19 cellular contexts compared by ENCODE assay signal in the genomic region with DNA sequence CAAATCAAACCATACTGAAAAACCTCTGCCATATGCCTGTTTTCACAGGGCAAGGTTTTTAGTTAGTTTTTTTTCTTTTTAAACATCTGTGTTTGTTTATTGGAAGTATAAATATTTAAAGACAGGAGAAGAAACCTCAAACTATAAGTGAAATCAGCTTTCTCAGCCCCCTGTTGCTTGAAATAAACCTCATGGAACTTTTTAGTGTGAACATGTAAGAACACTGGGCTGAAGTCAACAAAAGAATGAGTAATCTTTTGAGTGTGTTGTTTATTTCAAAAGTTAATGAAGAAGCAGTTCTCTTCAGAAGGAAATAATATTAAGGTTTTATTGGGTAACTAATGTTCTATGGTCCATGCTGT.
A peak's percentile ranks its signal among the peaks of the same experiment; 100 is the strongest.
DNase-seq lines count a peak whose midpoint lies in the region; ATAC-seq, FAIRE-seq and TF ChIP-seq lines count a peak whose summit lies in the region.
"Had no signal": no experiment of that assay in that cellular context is flagged by ENCODE, and none has a peak within 500 bp of the region (broad histone marks: within the 10 kb centered on the region; RNA-seq: fewer than 3 reads in every experiment).

No MANE protein-coding gene starts in this region.

- no peaks in the 10 kb centered on the region for H3K79me2 ChIP-seq in mammary epithelial cell (ENCODE audit: insufficient read depth, low read length)

- no peak overlapping the region for H3K4me3 Mint-ChIP-seq in MCF 10A (ENCODE audit: unreplicated experiment)
- H3K4me3 Mint-ChIP-seq: activated B cell treated with CpG ODN at 0.5 μM for 24 hours; CD8-positive, alpha-beta memory T cell; effector memory CD8-positive, alpha-beta T cell; T-cell had no signal

- no peaks in the 10 kb centered on the region for H3K9me3 ChIP-seq in mammary epithelial cell (replicated peaks; ENCODE audit: insufficient read depth, low read length)
- no peaks in the 10 kb centered on the region for H3K9me3 ChIP-seq in left lung
- H3K9me3 ChIP-seq in effector memory CD4-positive, alpha-beta T cell (ENCODE audit: control insufficient read depth, low read length) = no peaks in the 10 kb centered on the region
- H3K9me3 ChIP-seq: stomach had no signal

- H3K4me1 Mint-ChIP-seq in MCF 10A (ENCODE audit: insufficient read depth, unreplicated experiment) = no peaks in the 10 kb centered on the region
- H3K4me1 Mint-ChIP-seq: activated B cell treated with CpG ODN at 0.5 μM for 24 hours; CD8-positive, alpha-beta memory T cell; T-cell had no signal

- BruUV-seq in MCF 10A (replicated peaks; lab: Mats Ljungman, UMichigan) = no TSS peak
- BruUV-seq in mammary epithelial cell (replicated peaks; lab: Mats Ljungman, UMichigan) = no TSS peak

- H3K27ac Mint-ChIP-seq in MCF 10A (ENCODE audit: low read depth, unreplicated experiment) = no peak overlapping the region
- H3K27ac Mint-ChIP-seq: activated B cell treated with CpG ODN at 0.5 μM for 24 hours; CD8-positive, alpha-beta memory T cell; effector memory CD8-positive, alpha-beta T cell; T-cell had no signal

- no peak overlapping the region for H2AFZ ChIP-seq in mammary epithelial cell (ENCODE audit: low read depth, low read length)

- dilution Hi-C loops in mammary epithelial cell (cut with HindIII; ENCODE audit: low sequenced_read_pairs) = no loop called here

- H4K20me1 ChIP-seq in mammary epithelial cell (ENCODE audit: insufficient read depth, low read length) = no peaks in the 10 kb centered on the region

- DNase-seq in MCF 10A (ENCODE audit: unreplicated experiment) (peak; percentile 18), mammary epithelial cell (no peak), bronchial epithelial cell (ENCODE audit: low read depth) (peak; percentile 46), left lung (no peak), SW 1271 (lab: John Stamatoyannopoulos, UW) (no peak), NCI-H69 (lab: John Stamatoyannopoulos, UW) (no peak)
- DNase-seq in effector memory CD4-positive, alpha-beta T cell = no peak
- DNase-seq: activated B cell treated with CpG ODN at 0.5 μM for 24 hours; activated gamma-delta T cell treated with Interleukin-2 at 50 U/mL for 16 hours; CD8-positive, alpha-beta memory T cell; effector memory CD8-positive, alpha-beta T cell; GDM1; heart right ventricle; KBM-7; kidney; NCI-H1417 treated with DMSO at 0.1 percent for 48 hours; stomach; T-cell had no signal

- TF ChIP-seq CTCF in MCF 10A (IDR thresholded peaks at IDR 0.05; ENCODE audit: unreplicated experiment) (no peak), mammary epithelial cell (conservative IDR thresholded peaks at IDR 0.05 in 1 of 2, IDR thresholded peaks at IDR 0.05 in 1 of 2; ENCODE audit: extremely low read depth in 1 of 2, insufficient read depth in 1 of 2, low read depth in 1 of 2, low read length in 2 of 2) (no peak), bronchial epithelial cell (IDR thresholded peaks at IDR 0.05; ENCODE audit: insufficient read depth, low read length, severe bottlenecking) (no peak), left lung (IDR thresholded peaks at IDR 0.05) (no peak)

- no peak overlapping the region for H3K4me2 ChIP-seq in mammary epithelial cell (ENCODE audit: insufficient read depth, low read depth, low read length)

- no peaks in the 10 kb centered on the region for H3K36me3 ChIP-seq in mammary epithelial cell (ENCODE audit: insufficient read depth, low read length)
- no peaks in the 10 kb centered on the region for H3K36me3 ChIP-seq in bronchial epithelial cell (ENCODE audit: control insufficient read depth, insufficient read depth, low read length)
- no peaks in the 10 kb centered on the region for H3K36me3 ChIP-seq in left lung
- no peaks in the 10 kb centered on the region for H3K36me3 ChIP-seq in effector memory CD4-positive, alpha-beta T cell (ENCODE audit: control insufficient read depth, insufficient read depth, low read length)
- H3K36me3 ChIP-seq: heart right ventricle, stomach had no signal

- H3K4me3 ChIP-seq in mammary epithelial cell (replicated peaks in 1 of 3; ENCODE audit: insufficient read depth in 1 of 3, low read depth in 2 of 3, low read length in 3 of 3) (no peak overlapping the region), bronchial epithelial cell (ENCODE audit: low read depth, low read length) (no peak overlapping the region), left lung (no peak overlapping the region)
- no peak overlapping the region for H3K4me3 ChIP-seq in effector memory CD4-positive, alpha-beta T cell (ENCODE audit: insufficient read depth, low read depth, low read length, poor library complexity, severe bottlenecking)
- H3K4me3 ChIP-seq: heart right ventricle, stomach had no signal

- H3K9me3 Mint-ChIP-seq in MCF 10A (ENCODE audit: unreplicated experiment) = no peaks in the 10 kb centered on the region
- H3K9me3 Mint-ChIP-seq: activated B cell treated with CpG ODN at 0.5 μM for 24 hours had no signal

- intact Hi-C loops in MCF 10A (cut with micrococcal nuclease) = no loop called here
- intact Hi-C loops in mammary epithelial cell (cut with micrococcal nuclease) = no loop called here
- intact Hi-C loops in left lung (cut with DNase I) = no loop called here

- no peak overlapping the region for H3K9ac ChIP-seq in mammary epithelial cell (ENCODE audit: insufficient read depth, low read length)

- no peaks in the 10 kb centered on the region for H3K4me1 ChIP-seq in mammary epithelial cell (ENCODE audit: insufficient read depth, low read length)
- H3K4me1 ChIP-seq in left lung = peaks cover 3 to 5% of the 10 kb centered on the region in 2 donors
- no peaks in the 10 kb centered on the region for H3K4me1 ChIP-seq in effector memory CD4-positive, alpha-beta T cell (ENCODE audit: control insufficient read depth, insufficient read depth, low read length, poor library complexity, severe bottlenecking)
- H3K4me1 ChIP-seq: stomach had no signal

- no peaks in the 10 kb centered on the region for H3K27me3 Mint-ChIP-seq in MCF 10A (ENCODE audit: insufficient read depth, unreplicated experiment)
- H3K27me3 Mint-ChIP-seq: activated B cell treated with CpG ODN at 0.5 μM for 24 hours; CD8-positive, alpha-beta memory T cell; effector memory CD8-positive, alpha-beta T cell; T-cell had no signal

- POLR2A ChIA-PET in MCF 10A (lab: Yijun Ruan, JAX) = interaction anchor here (0.6 to 1.4 kb wide), 3 partner anchors 11 to 59 kb away, joined by 3 to 5 read pairs (median 3); no protein-coding TSS in a partner anchor

- ATAC-seq in left lung = peak; percentile 50
- ATAC-seq in GM19328 (IDR thresholded peaks at IDR 0.05; ENCODE audit: unreplicated experiment) = no peak
- ATAC-seq: effector memory CD8-positive, alpha-beta T cell; heart right ventricle; T-cell had no signal

- CTCF ChIA-PET in MCF 10A (lab: Yijun Ruan, JAX) = no interaction called here
- CTCF ChIA-PET in mammary epithelial cell (lab: Charles Lee; ENCODE audit: low non-redundant PET) = no interaction called here

- H3K27me3 ChIP-seq in mammary epithelial cell (ENCODE audit: insufficient read depth, low read length) = no peaks in the 10 kb centered on the region
- H3K27me3 ChIP-seq in bronchial epithelial cell (ENCODE audit: control insufficient read depth, insufficient read depth, low read length) = no peaks in the 10 kb centered on the region
- no peaks in the 10 kb centered on the region for H3K27me3 ChIP-seq in left lung
- no peaks in the 10 kb centered on the region for H3K27me3 ChIP-seq in effector memory CD4-positive, alpha-beta T cell (replicated peaks; ENCODE audit: control insufficient read depth, insufficient read depth, low read length, poor library complexity, severe bottlenecking)
- H3K27me3 ChIP-seq: heart right ventricle, stomach had no signal

- no peaks in the 10 kb centered on the region for H3K36me3 Mint-ChIP-seq in MCF 10A (ENCODE audit: insufficient read depth, unreplicated experiment)
- H3K36me3 Mint-ChIP-seq: CD8-positive, alpha-beta memory T cell; T-cell had no signal

- in situ Hi-C loops in mammary epithelial cell (cut with MboI; ENCODE audit: low sequenced_read_pairs in 2 of 2) = no loop called here

- FAIRE-seq in bronchial epithelial cell (lab: Jason Lieb, UNC) = no peak

- H3K27ac ChIP-seq in mammary epithelial cell (ENCODE audit: insufficient read depth, low read depth, low read length) = no peak overlapping the region
- peak overlapping the region in 1 of 2 donors; percentile 15 for H3K27ac ChIP-seq in left lung
- H3K27ac ChIP-seq in effector memory CD4-positive, alpha-beta T cell (ENCODE audit: insufficient read depth, low read length, poor library complexity, severe bottlenecking) = no peak overlapping the region

Comparison
In these comparisons a context has a peak if more than half of its experiments do, and no peak if none do; other contexts are left out.
1. DNase-seq: peak in MCF 10A (single experiment) and bronchial epithelial cell (single experiment); none in mammary epithelial cell (single experiment), left lung (0 of 2), SW 1271 (0 of 2), effector memory CD4-positive, alpha-beta T cell (0 of 3) and NCI-H69 (single experiment).